In genomic region chr10:1251769-1252168, GRCh38 we compare ENCODE assay signal across 16 cellular contexts.
DNase-seq lines count a peak whose midpoint lies in the region; ATAC-seq and TF ChIP-seq lines count a peak whose summit lies in the region.
"Had no signal": no experiment of that assay in that cellular context is flagged by ENCODE, and none has a peak within 500 bp of the region (broad histone marks: within the 10 kb centered on the region; RNA-seq: fewer than 3 reads in every experiment).

No MANE protein-coding gene starts in this region.

- peaks cover 10% of the 10 kb centered on the region for H3K36me3 Mint-ChIP-seq in activated CD8-positive, alpha-beta T cell treated with anti-CD3 and anti-CD28 coated beads, Interleukin-2, amount 10 ng/mL, durations not matched to agents 7 days and 5 days (ENCODE audit: low read depth)
- H3K36me3 Mint-ChIP-seq in activated CD8-positive, alpha-beta T cell treated with anti-CD3 and anti-CD28 coated beads for 36 hours (ENCODE audit: low read depth), result peaks cover 6% of the 10 kb centered on the region
- H3K36me3 Mint-ChIP-seq in WTC11, result no peaks in the 10 kb centered on the region
- H3K36me3 Mint-ChIP-seq: CD4-positive, alpha-beta memory T cell had no signal

- peaks cover 6% of the 10 kb centered on the region for H3K9me3 Mint-ChIP-seq in activated CD8-positive, alpha-beta T cell treated with anti-CD3 and anti-CD28 coated beads, Interleukin-2, amount 10 ng/mL, durations not matched to agents 7 days and 5 days (ENCODE audit: insufficient read depth)
- H3K9me3 Mint-ChIP-seq in activated CD8-positive, alpha-beta T cell treated with anti-CD3 and anti-CD28 coated beads for 36 hours, result peaks cover 6% of the 10 kb centered on the region
- no peaks in the 10 kb centered on the region for H3K9me3 Mint-ChIP-seq in WTC11
- H3K9me3 Mint-ChIP-seq: GM23338, H9 had no signal

- POLR2A ChIA-PET in activated CD8-positive, alpha-beta T cell treated with anti-CD3 and anti-CD28 coated beads, Interleukin-2, amount 10 ng/mL, durations not matched to agents 7 days and 5 days (lab: Charles Lee), result no interaction called here
- POLR2A ChIA-PET in activated CD8-positive, alpha-beta T cell treated with anti-CD3 and anti-CD28 coated beads for 36 hours (lab: Charles Lee), result no interaction called here
- POLR2A ChIA-PET in WTC11 (lab: Charles Lee), result no interaction called here

- H3K4me3 Mint-ChIP-seq in activated CD8-positive, alpha-beta T cell treated with anti-CD3 and anti-CD28 coated beads, Interleukin-2, amount 10 ng/mL, durations not matched to agents 7 days and 5 days, result no peak overlapping the region
- H3K4me3 Mint-ChIP-seq in activated CD8-positive, alpha-beta T cell treated with anti-CD3 and anti-CD28 coated beads for 36 hours, result no peak overlapping the region
- H3K4me3 Mint-ChIP-seq in WTC11, result no peak overlapping the region
- H3K4me3 Mint-ChIP-seq: CD4-positive, alpha-beta memory T cell; GM23338; H9; HFFc6 had no signal

- H3K27ac Mint-ChIP-seq in activated CD8-positive, alpha-beta T cell treated with anti-CD3 and anti-CD28 coated beads, Interleukin-2, amount 10 ng/mL, durations not matched to agents 7 days and 5 days, result no peak overlapping the region
- H3K27ac Mint-ChIP-seq in activated CD8-positive, alpha-beta T cell treated with anti-CD3 and anti-CD28 coated beads for 36 hours, result no peak overlapping the region
- no peak overlapping the region for H3K27ac Mint-ChIP-seq in WTC11
- H3K27ac Mint-ChIP-seq: CD4-positive, alpha-beta memory T cell; GM23338; H9; HFFc6 had no signal

- ATAC-seq in activated CD8-positive, alpha-beta T cell treated with anti-CD3 and anti-CD28 coated beads, Interleukin-2, amount 10 ng/mL, durations not matched to agents 7 days and 5 days, result no peak
- ATAC-seq in activated CD8-positive, alpha-beta T cell treated with anti-CD3 and anti-CD28 coated beads for 36 hours, result no peak
- no peak for ATAC-seq in WTC11
- ATAC-seq: GM12878, GM23338 had no signal

- DNase-seq in activated CD8-positive, alpha-beta T cell treated with anti-CD3 and anti-CD28 coated beads, Interleukin-2, amount 10 ng/mL, durations not matched to agents 7 days and 5 days, result peak; percentile 5
- DNase-seq in activated CD8-positive, alpha-beta T cell treated with anti-CD3 and anti-CD28 coated beads for 36 hours, result no peak
- peak; percentile 83 for DNase-seq in globus pallidus (ENCODE audit: low spot score)
- peak; percentile 17 for DNase-seq in posterior vena cava (ENCODE audit: low spot score)
- DNase-seq in HuH-7 (ENCODE audit: low spot score), result no peak
- DNase-seq in T-helper 9 cell, result no peak
- DNase-seq in HCEC 1CT, result no peak
- DNase-seq in WTC11 (ENCODE audit: low spot score), result no peak
- DNase-seq: ACHN; BE2C; CD4-positive, alpha-beta memory T cell; DMS79; H9; HFFc6 had no signal

- peaks cover 24% of the 10 kb centered on the region for H3K4me1 Mint-ChIP-seq in activated CD8-positive, alpha-beta T cell treated with anti-CD3 and anti-CD28 coated beads, Interleukin-2, amount 10 ng/mL, durations not matched to agents 7 days and 5 days (ENCODE audit: low read depth)
- H3K4me1 Mint-ChIP-seq in activated CD8-positive, alpha-beta T cell treated with anti-CD3 and anti-CD28 coated beads for 36 hours (ENCODE audit: low read depth), result peaks cover 38% of the 10 kb centered on the region
- H3K4me1 Mint-ChIP-seq in WTC11, result peaks cover 11% of the 10 kb centered on the region
- H3K4me1 Mint-ChIP-seq: GM23338 had no signal

- TF ChIP-seq CTCF in activated CD8-positive, alpha-beta T cell treated with anti-CD3 and anti-CD28 coated beads for 36 hours (IDR thresholded peaks at IDR 0.05), result no peak
- TF ChIP-seq CTCF in WTC11 (IDR thresholded peaks at IDR 0.05), result no peak

- intact Hi-C loops in activated CD8-positive, alpha-beta T cell treated with anti-CD3 and anti-CD28 coated beads for 36 hours (cut with micrococcal nuclease), result loop anchor here (10.0 kb wide), 1 partner anchor 147 kb away; no protein-coding TSS in a partner anchor
- intact Hi-C loops in posterior vena cava (cut with DNase I), result no loop called here

- CTCF ChIA-PET in activated CD8-positive, alpha-beta T cell treated with anti-CD3 and anti-CD28 coated beads, Interleukin-2, amount 10 ng/mL, durations not matched to agents 7 days and 5 days (lab: Charles Lee), result no interaction called here
- CTCF ChIA-PET in activated CD8-positive, alpha-beta T cell treated with anti-CD3 and anti-CD28 coated beads for 36 hours (lab: Charles Lee), result no interaction called here
- CTCF ChIA-PET in WTC11 (lab: Charles Lee), result interaction anchor here (1.4 kb wide), 1 partner anchor 7 kb away, joined by 6 read pairs; no protein-coding TSS in a partner anchor

- peaks cover 63% of the 10 kb centered on the region for H3K27me3 Mint-ChIP-seq in activated CD8-positive, alpha-beta T cell treated with anti-CD3 and anti-CD28 coated beads, Interleukin-2, amount 10 ng/mL, durations not matched to agents 7 days and 5 days (ENCODE audit: low read depth)
- H3K27me3 Mint-ChIP-seq in activated CD8-positive, alpha-beta T cell treated with anti-CD3 and anti-CD28 coated beads for 36 hours, result peaks cover 68% of the 10 kb centered on the region
- H3K27me3 Mint-ChIP-seq in WTC11 (ENCODE audit: low read depth), result no peaks in the 10 kb centered on the region; the same call in 1 of the 2 replicates

TF ChIP-seq in WTC11, 78 proteins besides CTCF, POLR2A, EP300 and RAD21:
- TF ChIP-seq ZNF532 (CRISPR knock-in tag; IDR thresholded peaks at IDR 0.05; ENCODE audit: borderline replicate concordance), result no peak
- TF ChIP-seq, protein P1, sequence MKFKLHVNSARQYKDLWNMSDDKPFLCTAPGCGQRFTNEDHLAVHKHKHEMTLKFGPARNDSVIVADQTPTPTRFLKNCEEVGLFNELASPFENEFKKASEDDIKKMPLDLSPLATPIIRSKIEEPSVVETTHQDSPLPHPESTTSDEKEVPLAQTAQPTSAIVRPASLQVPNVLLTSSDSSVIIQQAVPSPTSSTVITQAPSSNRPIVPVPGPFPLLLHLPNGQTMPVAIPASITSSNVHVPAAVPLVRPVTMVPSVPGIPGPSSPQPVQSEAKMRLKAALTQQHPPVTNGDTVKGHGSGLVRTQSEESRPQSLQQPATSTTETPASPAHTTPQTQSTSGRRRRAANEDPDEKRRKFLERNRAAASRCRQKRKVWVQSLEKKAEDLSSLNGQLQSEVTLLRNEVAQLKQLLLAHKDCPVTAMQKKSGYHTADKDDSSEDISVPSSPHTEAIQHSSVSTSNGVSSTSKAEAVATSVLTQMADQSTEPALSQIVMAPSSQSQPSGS (CRISPR knock-in tag; IDR thresholded peaks at IDR 0.05; ENCODE audit: borderline replicate concordance, low read depth), result no peak
- TF ChIP-seq, protein P2, sequence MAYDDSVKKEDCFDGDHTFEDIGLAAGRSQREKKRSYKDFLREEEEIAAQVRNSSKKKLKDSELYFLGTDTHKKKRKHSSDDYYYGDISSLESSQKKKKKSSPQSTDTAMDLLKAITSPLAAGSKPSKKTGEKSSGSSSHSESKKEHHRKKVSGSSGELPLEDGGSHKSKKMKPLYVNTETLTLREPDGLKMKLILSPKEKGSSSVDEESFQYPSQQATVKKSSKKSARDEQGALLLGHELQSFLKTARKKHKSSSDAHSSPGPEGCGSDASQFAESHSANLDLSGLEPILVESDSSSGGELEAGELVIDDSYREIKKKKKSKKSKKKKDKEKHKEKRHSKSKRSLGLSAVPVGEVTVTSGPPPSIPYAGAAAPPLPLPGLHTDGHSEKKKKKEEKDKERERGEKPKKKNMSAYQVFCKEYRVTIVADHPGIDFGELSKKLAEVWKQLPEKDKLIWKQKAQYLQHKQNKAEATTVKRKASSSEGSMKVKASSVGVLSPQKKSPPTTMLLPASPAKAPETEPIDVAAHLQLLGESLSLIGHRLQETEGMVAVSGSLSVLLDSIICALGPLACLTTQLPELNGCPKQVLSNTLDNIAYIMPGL (CRISPR knock-in tag; IDR thresholded peaks at IDR 0.05), result no peak
- no peak for TF ChIP-seq RORB (CRISPR knock-in tag; IDR thresholded peaks at IDR 0.05)

Comparison
In these comparisons a context has a peak if more than half of its experiments do, and no peak if none do; other contexts are left out.
1. DNase-seq: peak in activated CD8-positive, alpha-beta T cell treated with anti-CD3 and anti-CD28 coated beads, Interleukin-2, amount 10 ng/mL, durations not matched to agents 7 days and 5 days (single experiment), globus pallidus (single experiment) and posterior vena cava (single experiment); none in activated CD8-positive, alpha-beta T cell treated with anti-CD3 and anti-CD28 coated beads for 36 hours (single experiment), HuH-7 (single experiment), T-helper 9 cell (single experiment), HCEC 1CT (single experiment) and WTC11 (single experiment).